ENCODE assay signal across 8 cellular contexts in the genomic region with DNA sequence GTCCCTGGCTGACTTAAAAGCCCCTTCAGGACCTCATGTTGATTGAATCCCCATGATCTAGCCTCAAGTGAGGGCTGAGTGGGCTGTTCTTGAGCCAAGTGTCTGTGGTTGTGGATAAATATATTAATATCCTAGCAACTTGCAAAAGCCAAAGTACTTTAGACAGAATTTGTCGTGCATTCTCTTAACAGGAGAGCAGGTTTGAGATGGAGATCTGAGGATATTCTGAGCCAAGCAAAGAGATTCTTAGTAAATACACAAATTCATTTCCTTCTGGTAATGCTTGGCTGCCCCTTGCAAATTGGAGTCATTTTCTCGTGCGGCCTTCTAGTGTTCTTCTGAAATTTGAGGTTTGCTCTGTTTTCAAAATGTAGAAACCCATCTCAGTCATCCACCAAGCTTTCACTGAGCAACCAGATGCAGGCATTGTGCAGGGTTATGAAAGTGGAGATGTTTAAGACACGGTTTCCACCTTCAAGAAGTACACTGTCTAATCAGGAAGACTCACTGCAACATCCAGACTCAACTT.
A peak's percentile ranks its signal among the peaks of the same experiment; 100 is the strongest.
DNase-seq lines count a peak whose midpoint lies in the region; ATAC-seq and TF ChIP-seq lines count a peak whose summit lies in the region.

No MANE protein-coding gene starts in this region.

- TF ChIP-seq CTCF in fibroblast of mammary gland (conservative IDR thresholded peaks at IDR 0.05; ENCODE audit: control insufficient read depth, insufficient read depth, low read depth, low read length) (no peak), tibial artery (IDR thresholded peaks at IDR 0.05) (no peak), colonic mucosa (IDR thresholded peaks at IDR 0.05) (no peak), gastrocnemius medialis (IDR thresholded peaks at IDR 0.05 in 4 of 5, conservative IDR thresholded peaks at IDR 0.05 in 1 of 5) (no peak)

- intact Hi-C loops in tibial artery (cut with DNase I; ENCODE audit: low total_unique reads), result no loop called here
- intact Hi-C loops in colonic mucosa (cut with DNase I), result no loop called here
- intact Hi-C loops in gastrocnemius medialis (cut with DNase I; ENCODE audit: low total_unique reads), result no loop called here

- DNase-seq in DMS79 treated with DMSO at 0.1 percent for 48 hours (lab: John Stamatoyannopoulos, UW) (peak; percentile 79), fibroblast of mammary gland (ENCODE audit: low read depth) (peak; percentile 66), tibial artery (no peak), NCI-H69 (lab: John Stamatoyannopoulos, UW) (no peak), colonic mucosa (no peak), gastrocnemius medialis (no peak)

- H3K36me3 ChIP-seq in tibial artery (no peaks in the 10 kb centered on the region), colonic mucosa (no peaks in the 10 kb centered on the region), gastrocnemius medialis (no peaks in the 10 kb centered on the region)

- no peak overlapping the region for H3K27ac ChIP-seq in tibial artery
- no peak overlapping the region for H3K27ac ChIP-seq in colonic mucosa
- no peak overlapping the region for H3K27ac ChIP-seq in gastrocnemius medialis

- H3K27me3 ChIP-seq in tibial artery (no peaks in the 10 kb centered on the region), colonic mucosa (no peaks in the 10 kb centered on the region), gastrocnemius medialis (no peaks in the 10 kb centered on the region)

- in situ Hi-C loops in gastrocnemius medialis (cut with MboI; ENCODE audit: low sequenced_read_pairs in 4 of 4), result no loop called here

- H3K4me3 ChIP-seq in fibroblast of mammary gland (ENCODE audit: control insufficient read depth, low read depth, low read length) (no peak overlapping the region), tibial artery (no peak overlapping the region), colonic mucosa (no peak overlapping the region), gastrocnemius medialis (no peak overlapping the region)

- ATAC-seq in GM19397 (IDR thresholded peaks at IDR 0.05; ENCODE audit: unreplicated experiment) (peak; percentile 82), HG03175 (IDR thresholded peaks at IDR 0.05; ENCODE audit: unreplicated experiment) (peak; percentile 85), gastrocnemius medialis (no peak)

- no peaks in the 10 kb centered on the region for H3K9me3 ChIP-seq in tibial artery
- H3K9me3 ChIP-seq in colonic mucosa, result no peaks in the 10 kb centered on the region
- H3K9me3 ChIP-seq in gastrocnemius medialis, result no peaks in the 10 kb centered on the region

- H3K9ac ChIP-seq in colonic mucosa (ENCODE audit: low read depth in 2 of 2, low read length in 2 of 2), result no peak overlapping the region

- TF ChIP-seq POLR2A in gastrocnemius medialis (IDR thresholded peaks at IDR 0.05), result no peak

- H3K4me1 ChIP-seq in tibial artery (no peaks in the 10 kb centered on the region), colonic mucosa (no peaks in the 10 kb centered on the region), gastrocnemius medialis (peaks cover 3 to 4% of the 10 kb centered on the region in 2 donors)

Comparison
In these comparisons a context has a peak if more than half of its experiments do, and no peak if none do; other contexts are left out.
1. DNase-seq: peak in DMS79 treated with DMSO at 0.1 percent for 48 hours (single experiment) and fibroblast of mammary gland (single experiment); none in tibial artery (0 of 2), NCI-H69 (single experiment), colonic mucosa (single experiment) and gastrocnemius medialis (0 of 2).
2. ATAC-seq: peak in GM19397 (single experiment) and HG03175 (single experiment); none in gastrocnemius medialis (0 of 2).